31 cellular contexts compared by ENCODE assay signal in genomic region chr10:70007116-70007820, GRCh38. TPM values are rescaled to one million over a fixed set of nuclear protein-coding genes. Genes with fewer than 3 reads are reported as not detected.
DNase-seq lines count a peak whose midpoint lies in the region; ATAC-seq and TF ChIP-seq lines count a peak whose summit lies in the region.
"Had no signal": no experiment of that assay in that cellular context is flagged by ENCODE, and none has a peak within 500 bp of the region (broad histone marks: within the 10 kb centered on the region; RNA-seq: fewer than 3 reads in every experiment).

No MANE protein-coding gene starts in this region.

- DNase-seq in LHCN-M2 (ENCODE audit: low read depth) (peak; percentile 84), RPMI7951 (ENCODE audit: low read depth) (peak; percentile 2), fibroblast of pulmonary artery (ENCODE audit: low read depth) (peak; percentile 44), progenitor cell of endocrine pancreas (ENCODE audit: low spot score, unreplicated experiment) (no peak), GM19240 (ENCODE audit: insufficient read length, low spot score) (no peak), NCI-H524 treated with DMSO at 0.1 percent for 48 hours (lab: John Stamatoyannopoulos, UW) (no peak)
- DNase-seq: activated B cell treated with CpG ODN at 0.5 μM for 24 hours; activated CD4-positive, alpha-beta T cell treated with anti-CD3 and anti-CD28 coated beads, Interleukin-2, amount 50 U/mL, for 1 hour; activated effector memory CD4-positive, alpha-beta T cell treated with anti-CD3 and anti-CD28 coated beads, Interleukin-2, amount 50 U/mL, for 16 hours; activated naive CD8-positive, alpha-beta T cell treated with anti-CD3 and anti-CD28 coated beads for 36 hours; activated T-cell treated with anti-CD3 and anti-CD28 coated beads, Interleukin-2, amount 50 U/mL, for 1 hour; dermis blood vessel endothelial cell; endodermal cell; foreskin keratinocyte; heart left ventricle; left ventricle myocardium superior; naive B cell; NCI-H1694; NCI-H345; NCI-H82; RPMI8226; stimulated activated CD4-positive, alpha-beta T cell treated with anti-CD3 and anti-CD28 coated beads, Interleukin-15, amount 100 ng/mL, for 24 hours; T1000 had no signal

- TF ChIP-seq CTCF in fibroblast of pulmonary artery (IDR thresholded peaks at IDR 0.05; ENCODE audit: low read length, missing control alignments) (no peak), progenitor cell of endocrine pancreas (IDR thresholded peaks at IDR 0.05; ENCODE audit: unreplicated experiment) (no peak)

- H3K4me3 ChIP-seq in fibroblast of pulmonary artery (replicated peaks; ENCODE audit: low read depth, low read length), result no peak overlapping the region
- H3K4me3 ChIP-seq: ascending aorta, BLaER1, heart left ventricle, SJSA1, tibial nerve had no signal

- H3K4me1 Mint-ChIP-seq in progenitor cell of endocrine pancreas (ENCODE audit: low read depth), result peaks cover 2% of the 10 kb centered on the region
- H3K4me1 Mint-ChIP-seq: activated B cell treated with CpG ODN at 0.5 μM for 24 hours; activated naive CD8-positive, alpha-beta T cell treated with anti-CD3 and anti-CD28 coated beads for 36 hours; central memory CD8-positive, alpha-beta T cell; IgD-negative memory B cell; naive B cell; stimulated activated effector memory CD8-positive, alpha-beta T cell treated with anti-CD3 and anti-CD28 coated beads, Interleukin-12 subunit alpha, Interleukin-12 subunit beta, amount 100 ng/mL, for 72 hours had no signal

- no peaks in the 10 kb centered on the region for H3K36me3 Mint-ChIP-seq in progenitor cell of endocrine pancreas (ENCODE audit: insufficient read depth)
- H3K36me3 Mint-ChIP-seq: activated naive CD8-positive, alpha-beta T cell treated with anti-CD3 and anti-CD28 coated beads for 36 hours; IgD-negative memory B cell; naive B cell; stimulated activated effector memory CD8-positive, alpha-beta T cell treated with anti-CD3 and anti-CD28 coated beads, Interleukin-12 subunit alpha, Interleukin-12 subunit beta, amount 100 ng/mL, for 72 hours had no signal

- peaks cover 9% of the 10 kb centered on the region for H3K9me3 Mint-ChIP-seq in progenitor cell of endocrine pancreas (ENCODE audit: low read depth)
- H3K9me3 Mint-ChIP-seq: central memory CD8-positive, alpha-beta T cell; stimulated activated effector memory CD8-positive, alpha-beta T cell treated with anti-CD3 and anti-CD28 coated beads, Interleukin-12 subunit alpha, Interleukin-12 subunit beta, amount 100 ng/mL, for 72 hours had no signal

- H3K27ac Mint-ChIP-seq in progenitor cell of endocrine pancreas, result peak overlapping the region; percentile 72
- H3K27ac Mint-ChIP-seq: activated B cell treated with CpG ODN at 0.5 μM for 24 hours; activated naive CD8-positive, alpha-beta T cell treated with anti-CD3 and anti-CD28 coated beads for 36 hours; endodermal cell; IgD-negative memory B cell; naive B cell; stimulated activated effector memory CD8-positive, alpha-beta T cell treated with anti-CD3 and anti-CD28 coated beads, Interleukin-12 subunit alpha, Interleukin-12 subunit beta, amount 100 ng/mL, for 72 hours had no signal

- no peak for ATAC-seq in HG03565 (IDR thresholded peaks at IDR 0.05; ENCODE audit: unreplicated experiment)
- ATAC-seq: foreskin keratinocyte; heart left ventricle; left ventricle myocardium superior; stimulated activated effector memory CD8-positive, alpha-beta T cell treated with anti-CD3 and anti-CD28 coated beads, Interleukin-12 subunit alpha, Interleukin-12 subunit beta, amount 100 ng/mL, for 72 hours had no signal

- no peaks in the 10 kb centered on the region for H3K27me3 Mint-ChIP-seq in progenitor cell of endocrine pancreas

- no peak overlapping the region for H3K4me3 Mint-ChIP-seq in progenitor cell of endocrine pancreas (ENCODE audit: low read depth)
- H3K4me3 Mint-ChIP-seq: activated B cell treated with CpG ODN at 0.5 μM for 24 hours; activated naive CD8-positive, alpha-beta T cell treated with anti-CD3 and anti-CD28 coated beads for 36 hours; central memory CD8-positive, alpha-beta T cell; endodermal cell; IgD-negative memory B cell; naive B cell; stimulated activated effector memory CD8-positive, alpha-beta T cell treated with anti-CD3 and anti-CD28 coated beads, Interleukin-12 subunit alpha, Interleukin-12 subunit beta, amount 100 ng/mL, for 72 hours had no signal

RNA-seq across cellular contexts. Expression of gene MACROH2A2, which starts 45.4 kb away (rescaled TPM):
- 13.3 and 14.5 TPM in 2 replicates for total RNA-seq in LHCN-M2 (2014; rRNA removed)
- polyA plus RNA-seq in LHCN-M2 (2012), result 14.2 TPM
- 1.5 and 1.8 TPM in 2 replicates for total RNA-seq in RPMI7951 (2014; rRNA removed; shearing (Covaris generic))
- total RNA-seq in progenitor cell of endocrine pancreas, result 128 and 143 TPM in 2 replicates
- total RNA-seq: activated B cell treated with CpG ODN at 0.5 μM for 24 hours had no signal
- polyA plus RNA-seq: IgD-negative memory B cell had no signal

Comparison
In these comparisons a context has a peak if more than half of its experiments do, and no peak if none do; other contexts are left out.
1. DNase-seq: peak in LHCN-M2 (single experiment), RPMI7951 (single experiment) and fibroblast of pulmonary artery (single experiment); none in progenitor cell of endocrine pancreas (single experiment), GM19240 (single experiment) and NCI-H524 treated with DMSO at 0.1 percent for 48 hours (single experiment).